ENCODE assay signal across 33 cellular contexts in the genomic region with DNA sequence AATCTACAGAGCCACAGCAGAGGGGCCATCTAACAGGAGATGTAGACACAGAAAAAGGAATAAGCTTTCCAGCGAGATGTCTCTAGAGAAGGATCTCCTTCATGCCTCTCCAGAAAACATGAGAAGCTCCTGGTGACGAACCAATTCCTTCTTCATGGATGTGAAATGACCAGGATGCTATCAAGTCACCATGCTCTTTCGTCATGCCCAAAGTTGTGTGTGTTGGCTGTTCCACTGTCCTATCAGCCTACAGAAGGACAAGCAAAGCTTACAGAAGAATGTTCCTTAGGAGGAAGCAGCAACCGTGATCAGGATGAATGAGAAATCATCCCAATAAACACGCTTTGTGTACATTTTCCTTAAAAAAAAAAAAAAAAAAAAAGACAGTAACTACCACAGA.
"Had no signal": no experiment of that assay in that cellular context is flagged by ENCODE, and none has a peak within 500 bp of the region (broad histone marks: within the 10 kb centered on the region; RNA-seq: fewer than 3 reads in every experiment).

No MANE protein-coding gene starts in this region.

- H3K36me3 Mint-ChIP-seq: activated naive CD4-positive, alpha-beta T cell treated with anti-CD3 and anti-CD28 coated beads, Interleukin-2, amount 10 ng/mL, durations not matched to agents 7 days and 5 days; activated naive CD8-positive, alpha-beta T cell had no signal

- H3K27ac ChIP-seq: brain microvascular endothelial cell, Peyer's patch, SJSA1 had no signal

- H3K9ac ChIP-seq: SK-N-SH had no signal

- H3K4me1 Mint-ChIP-seq: activated CD4-positive, alpha-beta T cell treated with anti-CD3 and anti-CD28 coated beads for 36 hours; activated CD4-positive, alpha-beta T cell treated with anti-CD3 and anti-CD28 coated beads, Interleukin-2, amount 10 ng/mL, durations not matched to agents 7 days and 5 days; activated naive CD4-positive, alpha-beta T cell treated with anti-CD3 and anti-CD28 coated beads, Interleukin-2, amount 10 ng/mL, durations not matched to agents 7 days and 5 days; activated naive CD8-positive, alpha-beta T cell treated with anti-CD3 and anti-CD28 coated beads, Interleukin-2, amount 50 U/mL, for 24 hours had no signal

- FAIRE-seq: TTC549 had no signal

- H3K27me3 Mint-ChIP-seq: activated CD4-positive, alpha-beta T cell treated with anti-CD3 and anti-CD28 coated beads for 36 hours; activated naive CD8-positive, alpha-beta T cell; activated naive CD8-positive, alpha-beta T cell treated with anti-CD3 and anti-CD28 coated beads, Interleukin-2, amount 50 U/mL, for 24 hours had no signal

- DNase-seq: activated CD4-positive, alpha-beta T cell treated with anti-CD3 and anti-CD28 coated beads for 36 hours; activated CD4-positive, alpha-beta T cell treated with anti-CD3 and anti-CD28 coated beads, Interleukin-2, amount 10 ng/mL, durations not matched to agents 7 days and 5 days; activated CD4-positive, alpha-beta T cell treated with anti-CD3 and anti-CD28 coated beads, Interleukin-2, amount 50 U/mL, for 48 hours; activated CD8-positive, alpha-beta T cell treated with anti-CD3 and anti-CD28 coated beads, Interleukin-2, amount 10 ng/mL, durations not matched to agents 7 days and 5 days; activated naive CD4-positive, alpha-beta T cell treated with anti-CD3 and anti-CD28 coated beads, Interleukin-2, amount 10 ng/mL, durations not matched to agents 7 days and 5 days; activated naive CD8-positive, alpha-beta T cell treated with anti-CD3 and anti-CD28 coated beads, Interleukin-2, amount 50 U/mL, for 24 hours; activated T-cell treated with anti-CD3 and anti-CD28 coated beads, Interleukin-2, amount 50 U/mL, for 4 hours; amniotic stem cell; aorta; brain microvascular endothelial cell; central memory CD4-positive, alpha-beta T cell; NCI-H146; NCI-H187; NCI-H2029 treated with DMSO at 0.1 percent for 48 hours; NCI-H2107; NCI-H2171; NCI-H510A; NCI-H526; NCI-H748 treated with DMSO at 0.1 percent for 48 hours; NK-92 treated with Interleukin-12 subunit alpha and Interleukin-12 subunit beta, amount 100 ng/mL, for 24 hours; PC-3; Peyer's patch; RPMI8226; SHP77 treated with DMSO at 0.1 percent for 48 hours; SK-N-SH had no signal

- H3K9me3 Mint-ChIP-seq: activated CD4-positive, alpha-beta T cell treated with anti-CD3 and anti-CD28 coated beads, Interleukin-2, amount 10 ng/mL, durations not matched to agents 7 days and 5 days; activated naive CD4-positive, alpha-beta T cell treated with anti-CD3 and anti-CD28 coated beads, Interleukin-2, amount 10 ng/mL, durations not matched to agents 7 days and 5 days; activated naive CD8-positive, alpha-beta T cell treated with anti-CD3 and anti-CD28 coated beads, Interleukin-2, amount 50 U/mL, for 24 hours; activated T-cell treated with anti-CD3 and anti-CD28 coated beads, Interleukin-2, amount 50 U/mL, for 4 hours; activated T-helper 1 cell treated with anti-CD3 and anti-CD28 coated beads, Interleukin-12 subunit alpha, Interleukin-12 subunit beta, Interleukin-2, Interleukin-4 antibody, amounts not matched to agents 30 ng/mL and 10 ng/mL and 1 ng/mL, durations not matched to agents 14 hours and 24 hours and 36 hours; T-helper 1 cell treated with Interleukin-12 subunit alpha and Interleukin-12 subunit beta and Interleukin-4 antibody, amounts not matched to agents 30 μg/mL and 1 μg/mL, for 36 hours; T-helper 2 cell treated with Interferon-gamma antibody and Interleukin-4, amounts not matched to agents 5 μg/mL and 100 μg/mL, for 36 hours had no signal

- H3K27me3 ChIP-seq: brain microvascular endothelial cell, Peyer's patch, SJSA1 had no signal

- H3K36me3 ChIP-seq: brain microvascular endothelial cell, Peyer's patch had no signal

- H3K4me3 ChIP-seq: Peyer's patch, SJSA1 had no signal

- H3K9me3 ChIP-seq: Peyer's patch, SJSA1, SK-N-SH had no signal

- ATAC-seq: activated CD4-positive, alpha-beta T cell treated with anti-CD3 and anti-CD28 coated beads for 36 hours; activated CD4-positive, CD25-positive, alpha-beta regulatory T cell treated with anti-CD3 and anti-CD28 coated beads, Interleukin-2, amount 50 U/mL, for 24 hours; activated CD8-positive, alpha-beta T cell treated with anti-CD3 and anti-CD28 coated beads, Interleukin-2, amount 10 ng/mL, durations not matched to agents 7 days and 5 days; activated naive CD8-positive, alpha-beta T cell treated with anti-CD3 and anti-CD28 coated beads, Interleukin-2, amount 50 U/mL, for 24 hours; activated T-cell treated with anti-CD3 and anti-CD28 coated beads, Interleukin-2, amount 50 U/mL, for 4 hours; PC-3; WTC11 had no signal

- H3K4me2 ChIP-seq: SK-N-SH had no signal

- H3K4me3 Mint-ChIP-seq: activated CD4-positive, alpha-beta T cell treated with anti-CD3 and anti-CD28 coated beads for 36 hours; activated CD4-positive, alpha-beta T cell treated with anti-CD3 and anti-CD28 coated beads, Interleukin-2, amount 10 ng/mL, durations not matched to agents 7 days and 5 days; activated CD8-positive, alpha-beta T cell treated with anti-CD3 and anti-CD28 coated beads, Interleukin-2, amount 10 ng/mL, durations not matched to agents 7 days and 5 days; activated naive CD4-positive, alpha-beta T cell treated with anti-CD3 and anti-CD28 coated beads, Interleukin-2, amount 10 ng/mL, durations not matched to agents 7 days and 5 days; activated naive CD8-positive, alpha-beta T cell; activated naive CD8-positive, alpha-beta T cell treated with anti-CD3 and anti-CD28 coated beads, Interleukin-2, amount 50 U/mL, for 24 hours; activated T-cell treated with anti-CD3 and anti-CD28 coated beads, Interleukin-2, amount 50 U/mL, for 4 hours; activated T-helper 1 cell treated with anti-CD3 and anti-CD28 coated beads, Interleukin-12 subunit alpha, Interleukin-12 subunit beta, Interleukin-2, Interleukin-4 antibody, amounts not matched to agents 30 ng/mL and 10 ng/mL and 1 ng/mL, durations not matched to agents 14 hours and 24 hours and 36 hours; T-helper 1 cell treated with Interleukin-12 subunit alpha and Interleukin-12 subunit beta and Interleukin-4 antibody, amounts not matched to agents 30 μg/mL and 1 μg/mL, for 36 hours; T-helper 2 cell treated with Interferon-gamma antibody and Interleukin-4, amounts not matched to agents 5 μg/mL and 100 μg/mL, for 36 hours; WTC11 had no signal

- H3K4me1 ChIP-seq: Peyer's patch had no signal

- H3K27ac Mint-ChIP-seq: activated CD4-positive, alpha-beta T cell treated with anti-CD3 and anti-CD28 coated beads for 36 hours; activated CD4-positive, alpha-beta T cell treated with anti-CD3 and anti-CD28 coated beads, Interleukin-2, amount 10 ng/mL, durations not matched to agents 7 days and 5 days; activated CD8-positive, alpha-beta T cell treated with anti-CD3 and anti-CD28 coated beads, Interleukin-2, amount 10 ng/mL, durations not matched to agents 7 days and 5 days; activated naive CD4-positive, alpha-beta T cell treated with anti-CD3 and anti-CD28 coated beads, Interleukin-2, amount 10 ng/mL, durations not matched to agents 7 days and 5 days; activated naive CD8-positive, alpha-beta T cell; activated naive CD8-positive, alpha-beta T cell treated with anti-CD3 and anti-CD28 coated beads, Interleukin-2, amount 50 U/mL, for 24 hours; activated T-helper 1 cell treated with anti-CD3 and anti-CD28 coated beads, Interleukin-12 subunit alpha, Interleukin-12 subunit beta, Interleukin-2, Interleukin-4 antibody, amounts not matched to agents 30 ng/mL and 10 ng/mL and 1 ng/mL, durations not matched to agents 14 hours and 24 hours and 36 hours; T-helper 1 cell treated with Interleukin-12 subunit alpha and Interleukin-12 subunit beta and Interleukin-4 antibody, amounts not matched to agents 30 μg/mL and 1 μg/mL, for 36 hours; T-helper 2 cell treated with Interferon-gamma antibody and Interleukin-4, amounts not matched to agents 5 μg/mL and 100 μg/mL, for 36 hours; WTC11 had no signal
